Comparison of ENCODE assay signal across 28 cellular contexts in the genomic region with DNA sequence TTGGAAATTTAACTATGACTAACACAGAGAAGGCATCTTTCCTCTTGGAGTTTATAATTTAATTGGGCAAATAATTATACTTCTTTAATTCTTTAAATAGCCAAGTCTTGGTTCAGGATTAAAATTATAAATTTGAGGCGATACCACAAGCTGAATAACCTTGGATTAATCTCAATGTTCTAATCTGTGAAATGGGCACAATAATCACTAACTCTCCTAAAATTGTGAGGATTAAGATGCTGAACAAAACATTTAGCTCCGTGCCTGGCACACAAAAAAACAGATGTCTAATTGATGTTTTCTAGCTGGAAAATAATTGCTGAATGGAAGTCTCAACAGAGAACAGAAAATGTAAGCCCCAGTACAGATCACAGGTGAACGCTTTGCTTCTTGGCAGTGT.
"Had no signal": no experiment of that assay in that cellular context is flagged by ENCODE, and none has a peak within 500 bp of the region (broad histone marks: within the 10 kb centered on the region; RNA-seq: fewer than 3 reads in every experiment).

No MANE protein-coding gene starts in this region.

- DNase-seq: colonic mucosa; cortex of kidney; dermis blood vessel endothelial cell; dorsolateral prefrontal cortex; effector CD4-positive, alpha-beta T cell; effector CD8-positive, alpha-beta T cell; effector memory CD4-positive, alpha-beta T cell; effector memory CD8-positive, alpha-beta T cell; erythroblast; esophagus squamous epithelium; foreskin fibroblast; foreskin keratinocyte; foreskin melanocyte; gastrocnemius medialis; glutamatergic neuron; head of caudate nucleus; heart left ventricle; heart right ventricle had no signal

- H3K4me1 ChIP-seq: colonic mucosa, esophagus squamous epithelium, foreskin keratinocyte, gastrocnemius medialis had no signal

- H3K27ac Mint-ChIP-seq: dendritic cell treated with granulocyte-macrophage colony-stimulating factor and Interleukin-4, amounts not matched to agents 40 ng/mL and 50 ng/mL, for 4 days; effector memory CD8-positive, alpha-beta T cell had no signal

- FAIRE-seq: colon, endometrium, endothelial cell of umbilical vein, frontal cortex had no signal

- H3K27ac ChIP-seq: colonic mucosa, coronary artery, dorsolateral prefrontal cortex, epithelial cell of prostate, esophagus muscularis mucosa, esophagus squamous epithelium, foreskin keratinocyte, gastrocnemius medialis, gastroesophageal sphincter, heart left ventricle, heart right ventricle had no signal

- ATAC-seq: effector memory CD8-positive, alpha-beta T cell; esophagus mucosa; foreskin keratinocyte; gastrocnemius medialis; gastroesophageal sphincter; heart left ventricle; heart right ventricle had no signal

- H3K27me3 Mint-ChIP-seq: dendritic cell treated with granulocyte-macrophage colony-stimulating factor and Interleukin-4, amounts not matched to agents 40 ng/mL and 50 ng/mL, for 4 days; effector memory CD8-positive, alpha-beta T cell had no signal

- H3K4me3 Mint-ChIP-seq: dendritic cell treated with granulocyte-macrophage colony-stimulating factor and Interleukin-4, amounts not matched to agents 40 ng/mL and 50 ng/mL, for 4 days; effector memory CD8-positive, alpha-beta T cell had no signal

- H3K36me3 ChIP-seq: colonic mucosa, esophagus squamous epithelium, gastrocnemius medialis had no signal

- H3K9me3 ChIP-seq: colonic mucosa, esophagus muscularis mucosa, esophagus squamous epithelium, gastrocnemius medialis, gastroesophageal sphincter had no signal

- H3K27me3 ChIP-seq: colonic mucosa, dorsolateral prefrontal cortex, esophagus muscularis mucosa, esophagus squamous epithelium, gastrocnemius medialis, gastroesophageal sphincter, heart left ventricle, heart right ventricle had no signal

- H3K4me3 ChIP-seq: colonic mucosa, coronary artery, dorsolateral prefrontal cortex, esophagus muscularis mucosa, esophagus squamous epithelium, gastrocnemius medialis, gastroesophageal sphincter, heart left ventricle, heart right ventricle had no signal
